Comparison of ENCODE assay signal across 26 cellular contexts in the genomic region with DNA sequence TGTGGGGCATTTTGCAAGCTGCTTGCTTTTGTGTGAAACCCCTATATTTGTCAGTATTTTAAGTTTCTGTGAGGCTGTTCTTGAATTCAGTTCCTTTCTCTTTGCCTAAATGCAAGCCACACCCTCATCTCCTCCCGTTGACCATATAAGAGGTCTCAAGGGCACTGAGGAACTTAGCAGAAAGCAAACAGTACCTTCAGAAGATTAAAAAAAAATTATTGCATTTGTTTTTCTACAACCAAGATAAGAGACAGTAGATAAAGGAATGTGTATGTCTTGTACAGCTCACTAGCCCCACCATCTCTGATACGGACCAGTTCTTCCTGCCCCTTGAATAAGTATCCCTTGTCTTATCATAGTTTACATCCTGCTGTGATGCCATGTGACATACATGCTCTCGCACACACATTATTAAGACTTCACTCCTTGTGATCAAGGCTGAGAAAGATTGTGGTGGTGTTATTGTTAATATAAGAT.
DNase-seq lines count a peak whose midpoint lies in the region; ATAC-seq and TF ChIP-seq lines count a peak whose summit lies in the region.
"Had no signal": no experiment of that assay in that cellular context is flagged by ENCODE, and none has a peak within 500 bp of the region (broad histone marks: within the 10 kb centered on the region; RNA-seq: fewer than 3 reads in every experiment).

No MANE protein-coding gene starts in this region.

- intact Hi-C loops in left lung (cut with DNase I), result no loop called here
- intact Hi-C loops in CD8-positive, alpha-beta T cell (cut with DNase I, micrococcal nuclease), result no loop called here

- no peaks in the 10 kb centered on the region for H3K36me3 Mint-ChIP-seq in stimulated activated naive B cell treated with anti-CD40 and anti-IgM and Interleukin-4, amounts not matched to agents 10 μg/mL and 1 μg/mL and 100 μg/mL, for 72 hours
- H3K36me3 Mint-ChIP-seq in CD8-positive, alpha-beta T cell, result no peaks in the 10 kb centered on the region

- H3K27me3 ChIP-seq in brain microvascular endothelial cell (replicated peaks) (no peaks in the 10 kb centered on the region), left lung (no peaks in the 10 kb centered on the region)
- H3K27me3 ChIP-seq in CD8-positive, alpha-beta T cell (ENCODE audit: insufficient read depth, low read length), result no peaks in the 10 kb centered on the region
- H3K27me3 ChIP-seq: BE2C, uterus had no signal

- POLR2A ChIA-PET in CD8-positive, alpha-beta T cell (lab: Charles Lee), result no interaction called here

- CTCF ChIA-PET in CD8-positive, alpha-beta T cell (lab: Charles Lee), result no interaction called here

- H3K4me3 ChIP-seq in brain microvascular endothelial cell (ENCODE audit: low read depth, low read length) (no peak overlapping the region), left lung (no peak overlapping the region)
- no peak overlapping the region for H3K4me3 ChIP-seq in CD8-positive, alpha-beta T cell (ENCODE audit: low read depth, low read length)
- H3K4me3 ChIP-seq: K562, uterus had no signal

- H3K4me1 Mint-ChIP-seq in stimulated activated naive B cell treated with anti-CD40 and anti-IgM and Interleukin-4, amounts not matched to agents 10 μg/mL and 1 μg/mL and 100 μg/mL, for 72 hours, result no peaks in the 10 kb centered on the region
- H3K4me1 Mint-ChIP-seq in CD8-positive, alpha-beta T cell (ENCODE audit: low read depth), result peaks cover 5% of the 10 kb centered on the region

- H3K27me3 Mint-ChIP-seq in stimulated activated naive B cell treated with anti-CD40 and anti-IgM and Interleukin-4, amounts not matched to agents 10 μg/mL and 1 μg/mL and 100 μg/mL, for 72 hours, result peaks cover 12 to 18% of the 10 kb centered on the region in 2 donors
- no peaks in the 10 kb centered on the region for H3K27me3 Mint-ChIP-seq in CD8-positive, alpha-beta T cell (ENCODE audit: low read depth)

- H3K27ac Mint-ChIP-seq in stimulated activated naive B cell treated with anti-CD40 and anti-IgM and Interleukin-4, amounts not matched to agents 10 μg/mL and 1 μg/mL and 100 μg/mL, for 72 hours, result no peak overlapping the region
- H3K27ac Mint-ChIP-seq in CD8-positive, alpha-beta T cell, result no peak overlapping the region
- H3K27ac Mint-ChIP-seq: activated CD8-positive, alpha-beta T cell treated with anti-CD3 and anti-CD28 coated beads, Interleukin-2, amount 10 ng/mL, durations not matched to agents 7 days and 5 days; activated naive CD4-positive, alpha-beta T cell treated with anti-CD3 and anti-CD28 coated beads for 36 hours; effector memory CD8-positive, alpha-beta T cell; progenitor cell of endocrine pancreas had no signal

- no peak overlapping the region for H3K4me3 Mint-ChIP-seq in stimulated activated naive B cell treated with anti-CD40 and anti-IgM and Interleukin-4, amounts not matched to agents 10 μg/mL and 1 μg/mL and 100 μg/mL, for 72 hours
- H3K4me3 Mint-ChIP-seq in CD8-positive, alpha-beta T cell, result no peak overlapping the region
- H3K4me3 Mint-ChIP-seq: activated CD8-positive, alpha-beta T cell treated with anti-CD3 and anti-CD28 coated beads, Interleukin-2, amount 10 ng/mL, durations not matched to agents 7 days and 5 days; activated naive CD4-positive, alpha-beta T cell treated with anti-CD3 and anti-CD28 coated beads for 36 hours; activated T-cell treated with anti-CD3 and anti-CD28 coated beads, Interleukin-2, amount 50 U/mL, for 4 hours; effector memory CD8-positive, alpha-beta T cell had no signal

- ATAC-seq in left lung, result peak; percentile 58
- ATAC-seq in stimulated activated naive B cell treated with anti-CD40 and anti-IgM and Interleukin-4, amounts not matched to agents 10 μg/mL and 1 μg/mL and 100 μg/mL, for 72 hours (replicated peaks), result no peak
- no peak for ATAC-seq in CD8-positive, alpha-beta T cell
- ATAC-seq: activated CD8-positive, alpha-beta T cell treated with anti-CD3 and anti-CD28 coated beads, Interleukin-2, amount 10 ng/mL, durations not matched to agents 7 days and 5 days; effector memory CD8-positive, alpha-beta T cell; K562 had no signal

- H3K9me3 Mint-ChIP-seq in stimulated activated naive B cell treated with anti-CD40 and anti-IgM and Interleukin-4, amounts not matched to agents 10 μg/mL and 1 μg/mL and 100 μg/mL, for 72 hours, result no peaks in the 10 kb centered on the region
- no peaks in the 10 kb centered on the region for H3K9me3 Mint-ChIP-seq in CD8-positive, alpha-beta T cell
- H3K9me3 Mint-ChIP-seq: activated naive CD4-positive, alpha-beta T cell treated with anti-CD3 and anti-CD28 coated beads for 36 hours; activated T-cell treated with anti-CD3 and anti-CD28 coated beads, Interleukin-2, amount 50 U/mL, for 4 hours; effector memory CD8-positive, alpha-beta T cell had no signal

- H3K27ac ChIP-seq in brain microvascular endothelial cell, result peak overlapping the region; percentile 21
- H3K27ac ChIP-seq in left lung, result peak overlapping the region in 1 of 2 donors; percentile 26
- H3K27ac ChIP-seq in CD8-positive, alpha-beta T cell (ENCODE audit: low read depth, low read length), result no peak overlapping the region
- H3K27ac ChIP-seq: uterus, WERI-Rb-1 had no signal

- in situ Hi-C loops in brain microvascular endothelial cell (cut with HindIII; ENCODE audit: low pct_ligation_motif_present, low sequenced_read_pairs), result no loop called here

- H3K36me3 ChIP-seq in brain microvascular endothelial cell (replicated peaks), result no peaks in the 10 kb centered on the region
- no peaks in the 10 kb centered on the region for H3K36me3 ChIP-seq in left lung
- no peaks in the 10 kb centered on the region for H3K36me3 ChIP-seq in CD8-positive, alpha-beta T cell (ENCODE audit: insufficient read depth, low read length)
- H3K36me3 ChIP-seq: BE2C, uterus, WERI-Rb-1 had no signal

- TF ChIP-seq CTCF in brain microvascular endothelial cell (IDR thresholded peaks at IDR 0.05; ENCODE audit: low read depth, low read length, missing control alignments) (no peak), left lung (IDR thresholded peaks at IDR 0.05) (no peak)
- TF ChIP-seq CTCF in CD8-positive, alpha-beta T cell (IDR thresholded peaks at IDR 0.05), result no peak

- H3K9me3 ChIP-seq in left lung, result no peaks in the 10 kb centered on the region
- no peaks in the 10 kb centered on the region for H3K9me3 ChIP-seq in CD8-positive, alpha-beta T cell (ENCODE audit: low read length)
- H3K9me3 ChIP-seq: BE2C, uterus had no signal

- peak; percentile 3 for DNase-seq in CMK (ENCODE audit: low read depth)
- peak; percentile 25 for DNase-seq in NCI-H226
- DNase-seq in brain microvascular endothelial cell, result peak; percentile 79
- no peak for DNase-seq in left lung
- DNase-seq in stimulated activated naive B cell treated with anti-CD40 and anti-IgM and Interleukin-4, amounts not matched to agents 10 μg/mL and 1 μg/mL and 100 μg/mL, for 72 hours, result no peak
- DNase-seq in SHP77 (lab: John Stamatoyannopoulos, UW), result no peak
- no peak for DNase-seq in activated CD4-positive, alpha-beta T cell treated with anti-CD3 and anti-CD28 coated beads for 4 hours
- no peak for DNase-seq in CD8-positive, alpha-beta T cell
- DNase-seq: 8988T; activated CD8-positive, alpha-beta T cell treated with anti-CD3 and anti-CD28 coated beads, Interleukin-2, amount 10 ng/mL, durations not matched to agents 7 days and 5 days; activated naive CD4-positive, alpha-beta T cell treated with anti-CD3 and anti-CD28 coated beads for 36 hours; activated T-cell treated with anti-CD3 and anti-CD28 coated beads, Interleukin-2, amount 50 U/mL, for 4 hours; anterior cingulate cortex; BE2C; effector memory CD8-positive, alpha-beta T cell; H7; hypothalamus; kidney; NCI-H2029 treated with DMSO at 0.1 percent for 48 hours; NCI-H510A treated with DMSO at 0.1 percent for 48 hours; SHP77 treated with DMSO at 0.1 percent for 48 hours; stimulated activated CD4-positive, alpha-beta T cell treated with anti-CD3 and anti-CD28 coated beads, Interleukin-2, amount 100 ng/mL, for 48 hours; uterus; WERI-Rb-1 had no signal

- H3K4me1 ChIP-seq in left lung, result peaks cover 11% of the 10 kb centered on the region in 2 donors
- no peaks in the 10 kb centered on the region for H3K4me1 ChIP-seq in CD8-positive, alpha-beta T cell (ENCODE audit: insufficient read depth, low read length)
- H3K4me1 ChIP-seq: BE2C, uterus had no signal

Comparison
In these comparisons a context has a peak if more than half of its experiments do, and no peak if none do; other contexts are left out.
1. DNase-seq: peak in CMK (single experiment), NCI-H226 (single experiment) and brain microvascular endothelial cell (single experiment); none in left lung (0 of 2), stimulated activated naive B cell treated with anti-CD40 and anti-IgM and Interleukin-4, amounts not matched to agents 10 μg/mL and 1 μg/mL and 100 μg/mL, for 72 hours (single experiment), SHP77 (0 of 2), activated CD4-positive, alpha-beta T cell treated with anti-CD3 and anti-CD28 coated beads for 4 hours (0 of 2) and CD8-positive, alpha-beta T cell (0 of 7).